Comparison of ENCODE assay signal across 8 cellular contexts in genomic region chr1:235946570-235946981, GRCh38.
DNase-seq lines count a peak whose midpoint lies in the region; ATAC-seq, FAIRE-seq and TF ChIP-seq lines count a peak whose summit lies in the region.

No MANE protein-coding gene starts in this region.

- CTCF ChIA-PET in BJ (lab: Yijun Ruan, JAX) = interaction anchor here (0.6 to 1.2 kb wide), 4 partner anchors 12 to 164 kb away, joined by 3 read pairs; no protein-coding TSS in a partner anchor
- CTCF ChIA-PET in K562 (lab: Yijun Ruan, JAX; ENCODE audit: low intra/inter-chr PET ratio) = no interaction called here
- CTCF ChIA-PET in WTC11 (lab: Charles Lee) = interaction anchor here (1.3 to 1.4 kb wide), 2 partner anchors 25 to 81 kb away, joined by 5 to 8 read pairs; no protein-coding TSS in a partner anchor

- TF ChIP-seq POLR2A in K562 (conservative IDR thresholded peaks at IDR 0.05) = no peak

- no TSS peak for BruUV-seq in K562 (replicated peaks; lab: Mats Ljungman, UMichigan)

- 3% methylated on average over 5 of the region's 5 CpGs for WGBS in K562 (ENCODE audit: insufficient coverage, low coverage, missing lambda C conversion rate)

- peak; percentile 25 to 29 for TF ChIP-seq RAD21 in K562 (CRISPR knock-in tag; conservative IDR thresholded peaks at IDR 0.05 in 1 of 2, IDR thresholded peaks at IDR 0.05 in 1 of 2)

- H3K4me1 Mint-ChIP-seq in WTC11 = no peaks in the 10 kb centered on the region

- H3K27ac Mint-ChIP-seq in WTC11 = no peak overlapping the region

- no peak overlapping the region for H3K4me3 ChIP-seq in BJ (ENCODE audit: low read depth, low read length)
- H3K4me3 ChIP-seq in KMS-11 (IDR thresholded peaks at IDR 0.05; ENCODE audit: insufficient read depth, low read depth, low read length) = no peak overlapping the region
- no peak overlapping the region for H3K4me3 ChIP-seq in K562

- H3K9me1 ChIP-seq in K562 (ENCODE audit: control insufficient read depth, insufficient read depth, low read length) = no peaks in the 10 kb centered on the region

- H3K4me1 ChIP-seq in KMS-11 (ENCODE audit: low read depth, poor library complexity, severe bottlenecking) (peaks cover 8% of the 10 kb centered on the region), K562 (replicated peaks in 1 of 2; ENCODE audit: control insufficient read depth in 2 of 2, insufficient read depth in 2 of 2, low read length in 2 of 2) (no peaks in the 10 kb centered on the region)

- H3K27me3 Mint-ChIP-seq in WTC11 (ENCODE audit: low read depth) = no peaks in the 10 kb centered on the region

- no peaks in the 10 kb centered on the region for H3K79me2 ChIP-seq in KMS-11 (ENCODE audit: insufficient read depth, low read depth)
- H3K79me2 ChIP-seq in K562 (ENCODE audit: control insufficient read depth, insufficient read depth, low read length) = no peaks in the 10 kb centered on the region

- H4K20me1 ChIP-seq in KMS-11 (ENCODE audit: insufficient read depth) = no peaks in the 10 kb centered on the region
- no peaks in the 10 kb centered on the region for H4K20me1 ChIP-seq in K562 (replicated peaks; ENCODE audit: control insufficient read depth, insufficient read depth, low read length)

- no peak overlapping the region for H3K4me3 Mint-ChIP-seq in WTC11

- no peaks in the 10 kb centered on the region for H3K36me3 Mint-ChIP-seq in WTC11

- no peaks in the 10 kb centered on the region for H3K9me3 ChIP-seq in K562 (replicated peaks; ENCODE audit: control insufficient read depth, insufficient read depth, low read depth, low read length)

- H3K9me3 Mint-ChIP-seq in WTC11 = peaks cover 4% of the 10 kb centered on the region; the same call in 1 of the 2 replicates

- TF ChIP-seq CTCF in BJ (IDR thresholded peaks at IDR 0.05; ENCODE audit: insufficient read depth, low read depth, low read length) (peak; percentile 37), KMS-11 (conservative IDR thresholded peaks at IDR 0.05; ENCODE audit: low read depth, low read length) (peak; percentile 35; the same call in 1 of the 2 replicates), K562 (IDR thresholded peaks at IDR 0.05 in 2 of 3, conservative IDR thresholded peaks at IDR 0.05 in 1 of 3; ENCODE audit: insufficient read depth in 2 of 3, low read depth in 1 of 3, low read length in 3 of 3) (peak in 2 of 3 experiments; percentile 11 to 34; a peak in 2 of 6 replicates), WTC11 (IDR thresholded peaks at IDR 0.05) (no peak)

- ATAC-seq in GM19455 (IDR thresholded peaks at IDR 0.05; ENCODE audit: unreplicated experiment) (peak; percentile 56), K562 (peak; percentile 52; the same call in 2 of the 3 replicates), HG03039 (IDR thresholded peaks at IDR 0.05; ENCODE audit: unreplicated experiment) (no peak), WTC11 (no peak; the same call in 1 of the 2 replicates)

- TF ChIP-seq EP300 in K562 (IDR thresholded peaks at IDR 0.05; ENCODE audit: low read length) = no peak

- DNase-seq in BJ (ENCODE audit: low read depth) (no peak), K562 (ENCODE audit: extremely low read depth in 1 of 4, low spot score in 3 of 4) (no peak), renal cortical epithelial cell (ENCODE audit: low read depth) (peak; percentile 25), WTC11 (ENCODE audit: low spot score) (no peak), NCI-H510A treated with DMSO at 0.1 percent for 48 hours (lab: John Stamatoyannopoulos, UW) (no peak)

- no peak for FAIRE-seq in K562 (lab: Jason Lieb, UNC)

- no peak overlapping the region for H3K27ac ChIP-seq in KMS-11
- H3K27ac ChIP-seq in K562 (ENCODE audit: extremely low read depth, low read depth, low read length) = no peak overlapping the region

- H3K27me3 ChIP-seq in BJ (ENCODE audit: control insufficient read depth, insufficient read depth, low read length) (no peaks in the 10 kb centered on the region), KMS-11 (ENCODE audit: insufficient read depth, low read depth) (no peaks in the 10 kb centered on the region), K562 (ENCODE audit: control insufficient read depth in 2 of 2, insufficient read depth in 2 of 2, low read length in 2 of 2) (peaks cover 24 to 64% of the 10 kb centered on the region in 2 experiments; a peak in 4 of 5 replicates)

- no peak overlapping the region for H3K9ac ChIP-seq in KMS-11
- no peak overlapping the region for H3K9ac ChIP-seq in K562 (ENCODE audit: insufficient read depth in 1 of 2, low read depth in 2 of 2, low read length in 2 of 2)

- no peaks in the 10 kb centered on the region for H3K36me3 ChIP-seq in BJ (ENCODE audit: control insufficient read depth, insufficient read depth, low read length)
- no peaks in the 10 kb centered on the region for H3K36me3 ChIP-seq in KMS-11 (ENCODE audit: insufficient read depth)
- H3K36me3 ChIP-seq in K562 (ENCODE audit: control insufficient read depth, insufficient read depth, low read length) = no peaks in the 10 kb centered on the region

- POLR2A ChIA-PET in BJ (lab: Charles Lee) (no interaction called here), K562 (lab: Yijun Ruan, JAX) (interaction anchor here (0.7 kb wide), 1 partner anchor 580 kb away, joined by 3 read pairs; no protein-coding TSS in a partner anchor), WTC11 (lab: Charles Lee) (no interaction called here)

- intact Hi-C loops in K562 (cut with micrococcal nuclease) = no loop called here

- H2AFZ ChIP-seq in KMS-11 (ENCODE audit: low read depth) (no peak overlapping the region), K562 (ENCODE audit: low read depth, low read length) (no peak overlapping the region)

- H3K4me2 ChIP-seq in KMS-11 (no peak overlapping the region), K562 (ENCODE audit: insufficient read depth, low read length) (no peak overlapping the region)

- in situ Hi-C loops in K562 (cut with MboI) = no loop called here

TF ChIP-seq in K562, 482 proteins besides CTCF, POLR2A, EP300 and RAD21:
- TF ChIP-seq CBX2 (IDR thresholded peaks at IDR 0.05; ENCODE audit: insufficient read depth, low read length, poor library complexity, severe bottlenecking) (no peak), BRF2 (IDR thresholded peaks at IDR 0.05; ENCODE audit: borderline replicate concordance, insufficient read depth, insufficient read length) (no peak)

TF ChIP-seq in WTC11, 78 proteins besides CTCF, POLR2A, EP300 and RAD21:
- TF ChIP-seq E2F1 (CRISPR knock-in tag; IDR thresholded peaks at IDR 0.05) = no peak
- no peak for TF ChIP-seq ZNF121 (CRISPR knock-in tag; IDR thresholded peaks at IDR 0.05)
- no peak for TF ChIP-seq EMX1 (CRISPR knock-in tag; IDR thresholded peaks at IDR 0.05)
- TF ChIP-seq ZBTB21 (CRISPR knock-in tag; IDR thresholded peaks at IDR 0.05; ENCODE audit: borderline replicate concordance) = no peak

Comparison
In these comparisons a context has a peak if more than half of its experiments do, and no peak if none do; other contexts are left out.
1. ATAC-seq: peak in GM19455 (single experiment) and K562 (single experiment); none in HG03039 (single experiment) and WTC11 (single experiment).